Comparison of ENCODE assay signal across 8 cellular contexts in genomic region chr7:130941322-130942210, GRCh38.
A peak's percentile ranks its signal among the peaks of the same experiment; 100 is the strongest.
DNase-seq lines count a peak whose midpoint lies in the region; ATAC-seq and TF ChIP-seq lines count a peak whose summit lies in the region.

No MANE protein-coding gene starts in this region.

- TF ChIP-seq CTCF in HFFc6 (IDR thresholded peaks at IDR 0.05) (no peak), gastroesophageal sphincter (IDR thresholded peaks at IDR 0.05) (no peak)

- TF ChIP-seq POLR2A in gastroesophageal sphincter (IDR thresholded peaks at IDR 0.05) = no peak

- H3K27me3 Mint-ChIP-seq in HFFc6 (ENCODE audit: insufficient read depth) = peaks cover 1% of the 10 kb centered on the region
- no peaks in the 10 kb centered on the region for H3K27me3 Mint-ChIP-seq in activated CD4-positive, alpha-beta memory T cell treated with anti-CD3 and anti-CD28 coated beads for 36 hours

- H3K36me3 Mint-ChIP-seq in HFFc6 (ENCODE audit: low read depth) = peaks cover 65% of the 10 kb centered on the region
- H3K36me3 Mint-ChIP-seq in activated CD4-positive, alpha-beta memory T cell treated with anti-CD3 and anti-CD28 coated beads for 36 hours = peaks cover 88% of the 10 kb centered on the region

- CTCF ChIA-PET in activated CD4-positive, alpha-beta memory T cell treated with anti-CD3 and anti-CD28 coated beads for 36 hours (lab: Charles Lee) = interaction anchor here (1.1 to 1.2 kb wide), 3 partner anchors 11 to 99 kb away, joined by 3 to 4 read pairs (median 3); no protein-coding TSS in a partner anchor

- H3K36me3 ChIP-seq in gastroesophageal sphincter = no peaks in the 10 kb centered on the region

- H3K9me3 ChIP-seq in gastroesophageal sphincter = no peaks in the 10 kb centered on the region

- H3K27me3 ChIP-seq in gastroesophageal sphincter = no peaks in the 10 kb centered on the region

- H3K4me1 ChIP-seq in gastroesophageal sphincter = peaks cover 13 to 94% (median 15%) of the 10 kb centered on the region in 3 donors

- H3K4me3 ChIP-seq in gastroesophageal sphincter = peak overlapping the region; percentile 5 to 26

- ATAC-seq in gastroesophageal sphincter (no peak), sciatic nerve (peak; percentile 75), GM18858 (IDR thresholded peaks at IDR 0.05; ENCODE audit: unreplicated experiment) (no peak)

- intact Hi-C loops in activated CD4-positive, alpha-beta memory T cell treated with anti-CD3 and anti-CD28 coated beads for 36 hours (cut with micrococcal nuclease) = loop anchor here (2.0 to 10.0 kb wide), 2 partner anchors 47 to 67 kb away; no protein-coding TSS in a partner anchor
- intact Hi-C loops in sciatic nerve (cut with DNase I) = no loop called here

- peak overlapping the region; percentile 79 for H3K4me3 Mint-ChIP-seq in HFFc6
- peak overlapping the region; percentile 66 for H3K4me3 Mint-ChIP-seq in activated CD4-positive, alpha-beta memory T cell treated with anti-CD3 and anti-CD28 coated beads for 36 hours

- POLR2A ChIA-PET in activated CD4-positive, alpha-beta memory T cell treated with anti-CD3 and anti-CD28 coated beads for 36 hours (lab: Charles Lee) = interaction anchor here (0.9 to 7.9 kb wide), 6 partner anchors 11 to 53 kb away, joined by 3 to 200 read pairs (median 4); no protein-coding TSS in a partner anchor

- H3K9me3 Mint-ChIP-seq in HFFc6 = no peaks in the 10 kb centered on the region
- no peaks in the 10 kb centered on the region for H3K9me3 Mint-ChIP-seq in activated CD4-positive, alpha-beta memory T cell treated with anti-CD3 and anti-CD28 coated beads for 36 hours

- H3K27ac ChIP-seq in gastroesophageal sphincter = peak overlapping the region; percentile 6 to 68 (median 46)

- H3K27ac Mint-ChIP-seq in HFFc6 = peak overlapping the region; percentile 81
- H3K27ac Mint-ChIP-seq in activated CD4-positive, alpha-beta memory T cell treated with anti-CD3 and anti-CD28 coated beads for 36 hours = peak overlapping the region; percentile 87

- DNase-seq in A172 (ENCODE audit: low spot score) (peak; percentile 58), HFFc6 (no peak), sciatic nerve (ENCODE audit: low spot score) (peak; percentile 71), AG08396 (ENCODE audit: low spot score) (no peak), NCI-H1048 (lab: John Stamatoyannopoulos, UW) (no peak)
- peak; percentile 63 for DNase-seq in activated CD4-positive, alpha-beta memory T cell treated with anti-CD3 and anti-CD28 coated beads for 36 hours

- 60 to 65% methylated on average over 6 to 13 of the region's 20 CpGs for WGBS in gastroesophageal sphincter (ENCODE audit: low coverage in 1 of 2), 2 donors

- TF ChIP-seq EP300 in gastroesophageal sphincter (IDR thresholded peaks at IDR 0.05) = no peak

- H3K4me1 Mint-ChIP-seq in HFFc6 (ENCODE audit: low read depth) = peaks cover 96% of the 10 kb centered on the region
- peaks cover 89% of the 10 kb centered on the region for H3K4me1 Mint-ChIP-seq in activated CD4-positive, alpha-beta memory T cell treated with anti-CD3 and anti-CD28 coated beads for 36 hours (ENCODE audit: low read depth)

Comparison
In these comparisons a context has a peak if more than half of its experiments do, and no peak if none do; other contexts are left out.
1. DNase-seq: peak in A172 (single experiment), activated CD4-positive, alpha-beta memory T cell treated with anti-CD3 and anti-CD28 coated beads for 36 hours (single experiment) and sciatic nerve (single experiment); none in HFFc6 (single experiment), AG08396 (single experiment) and NCI-H1048 (single experiment).